In the genomic region with DNA sequence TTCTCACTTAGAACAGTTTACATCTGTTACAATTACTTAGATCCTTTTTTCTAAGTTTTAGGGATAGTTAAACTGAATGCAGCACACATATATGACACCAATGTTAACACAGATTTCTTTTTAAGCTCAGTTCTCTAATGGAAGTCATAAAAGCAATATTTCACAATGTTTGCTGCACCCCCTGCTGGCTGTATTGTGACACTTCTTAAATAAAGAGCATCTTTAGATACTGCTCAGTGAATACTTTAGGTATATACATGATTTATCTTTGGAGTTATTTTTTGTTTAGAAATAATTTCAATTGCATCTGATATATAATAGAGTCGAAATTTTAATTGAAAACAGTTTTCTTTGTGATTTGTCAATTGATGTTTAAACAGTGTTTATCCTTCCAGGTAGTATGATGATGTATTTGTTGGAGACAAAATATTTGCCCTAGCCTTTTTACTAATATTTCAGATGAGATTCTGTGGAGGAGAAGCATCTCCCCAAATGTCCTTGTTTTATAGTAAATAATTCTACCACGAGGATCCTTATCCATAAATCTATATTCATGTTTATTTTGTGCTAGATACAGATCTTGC, we compare ENCODE assay signal across 8 cellular contexts.
DNase-seq lines count a peak whose midpoint lies in the region; ATAC-seq, FAIRE-seq and TF ChIP-seq lines count a peak whose summit lies in the region.

No MANE protein-coding gene starts in this region.

- peaks cover 74% of the 10 kb centered on the region for H3K4me1 Mint-ChIP-seq in astrocyte (ENCODE audit: low read depth, unreplicated experiment)

- H3K36me3 ChIP-seq in RWPE2 (ENCODE audit: low read depth) (0 out of 2 replicates have a peak, but pooled peaks cover 2% of the 10 kb centered on the region), astrocyte (ENCODE audit: insufficient read depth, low read length) (no peaks in the 10 kb centered on the region), kidney (ENCODE audit: control insufficient read depth in 1 of 2, insufficient read depth in 2 of 2, low read length in 2 of 2) (peaks cover 0 to 2% of the 10 kb centered on the region in 2 donors)

- H3K4me3 ChIP-seq in RWPE2 (ENCODE audit: severe bottlenecking) (no peak overlapping the region), astrocyte (ENCODE audit: insufficient read depth, low read depth, low read length) (no peak overlapping the region), kidney (ENCODE audit: low read length in 2 of 2) (no peak overlapping the region)

- H3K36me3 Mint-ChIP-seq in astrocyte (ENCODE audit: low read depth, unreplicated experiment): peaks cover 5% of the 10 kb centered on the region

- H2AFZ ChIP-seq in astrocyte (ENCODE audit: low read depth, low read length): no peak overlapping the region

- H3K9me3 Mint-ChIP-seq in astrocyte (ENCODE audit: unreplicated experiment): no peaks in the 10 kb centered on the region

- H3K4me1 ChIP-seq in RWPE2 (ENCODE audit: insufficient read depth, poor library complexity, severe bottlenecking): peaks cover 40% of the 10 kb centered on the region
- H3K4me1 ChIP-seq in astrocyte (ENCODE audit: insufficient read depth, low read length): peaks cover 66% of the 10 kb centered on the region
- H3K4me1 ChIP-seq in kidney (ENCODE audit: control insufficient read depth in 1 of 2, insufficient read depth in 1 of 2, low read depth in 1 of 2, low read length in 2 of 2): peaks cover 8 to 10% of the 10 kb centered on the region in 2 donors

- intact Hi-C loops in kidney (cut with DNase I): loop anchor here (5.0 kb wide), 1 partner anchor 195 kb away; no protein-coding TSS in a partner anchor

- 0 out of 3 replicates have a peak, but pooled peaks have one; percentile 31 for ATAC-seq in RWPE2 (ENCODE audit: low read depth)

- DNase-seq in COLO829 (ENCODE audit: low spot score) (peak; percentile 36), GM19239 (ENCODE audit: insufficient read length, low spot score) (no peak), LHCN-M2 (ENCODE audit: low read depth) (peak; percentile 72), RWPE2 (ENCODE audit: low spot score) (no peak), astrocyte (ENCODE audit: low read depth) (peak; percentile 35), kidney (no peak), ureter (ENCODE audit: low spot score) (no peak)
- peak in 2 of 3 donors; percentile 8 to 21 for DNase-seq in stimulated activated CD4-positive, alpha-beta T cell treated with anti-CD3 and anti-CD28 coated beads, TNF-alpha, amount 100 ng/mL, for 48 hours (ENCODE audit: low read depth in 3 of 3)

- H4K20me1 ChIP-seq in astrocyte (ENCODE audit: insufficient read depth, low read length): no peaks in the 10 kb centered on the region

- H3K4me3 Mint-ChIP-seq in astrocyte (ENCODE audit: unreplicated experiment): no peak overlapping the region

- H3K27ac ChIP-seq in RWPE2 (ENCODE audit: poor library complexity, severe bottlenecking) (no peak overlapping the region), astrocyte (ENCODE audit: low read depth, low read length) (no peak overlapping the region), kidney (ENCODE audit: low read depth in 2 of 2, low read length in 2 of 2) (no peak overlapping the region)

- TF ChIP-seq CTCF in RWPE2 (IDR thresholded peaks at IDR 0.05; ENCODE audit: poor library complexity, severe bottlenecking) (peak; percentile 91), astrocyte (IDR thresholded peaks at IDR 0.05; ENCODE audit: insufficient read depth, low read depth, low read length) (peak; percentile 75), kidney (IDR thresholded peaks at IDR 0.05; ENCODE audit: borderline replicate concordance, extremely low read depth, insufficient read depth) (peak; percentile 62)

- H3K27me3 ChIP-seq in RWPE2 (ENCODE audit: insufficient read depth, poor library complexity, severe bottlenecking) (peaks cover 4% of the 10 kb centered on the region), astrocyte (ENCODE audit: insufficient read depth, low read length) (no peaks in the 10 kb centered on the region)

- no peaks in the 10 kb centered on the region for H3K27me3 Mint-ChIP-seq in astrocyte (ENCODE audit: low read depth, unreplicated experiment)

- no peak overlapping the region for H3K4me2 ChIP-seq in astrocyte (ENCODE audit: low read length)

- no peaks in the 10 kb centered on the region for H3K9me3 ChIP-seq in RWPE2 (ENCODE audit: severe bottlenecking)
- no peaks in the 10 kb centered on the region for H3K9me3 ChIP-seq in astrocyte (ENCODE audit: insufficient read depth, low read depth, low read length)
- no peaks in the 10 kb centered on the region for H3K9me3 ChIP-seq in kidney (ENCODE audit: control insufficient read depth in 1 of 2, low read length in 2 of 2)

- FAIRE-seq in GM19239 (lab: Jason Lieb, UNC): peak; percentile 86
- FAIRE-seq in astrocyte (lab: Jason Lieb, UNC): peak; percentile 55
- FAIRE-seq in kidney (lab: Jason Lieb, UNC): peak; percentile 96

- H3K9ac ChIP-seq in astrocyte (ENCODE audit: low read length) (no peak overlapping the region), kidney (ENCODE audit: low read length in 2 of 2) (no peak overlapping the region)

- no peaks in the 10 kb centered on the region for H3K79me2 ChIP-seq in astrocyte (ENCODE audit: insufficient read depth, low read length)

- H3K27ac Mint-ChIP-seq in astrocyte (ENCODE audit: unreplicated experiment): peak overlapping the region; percentile 43

Comparison
In these comparisons a context has a peak if more than half of its experiments do, and no peak if none do; other contexts are left out.
1. DNase-seq: peak in COLO829 (single experiment), LHCN-M2 (single experiment), astrocyte (single experiment) and stimulated activated CD4-positive, alpha-beta T cell treated with anti-CD3 and anti-CD28 coated beads, TNF-alpha, amount 100 ng/mL, for 48 hours (2 of 3); none in GM19239 (single experiment), RWPE2 (single experiment), kidney (single experiment) and ureter (single experiment).
2. Peak in every context shown above with its lines, with median percentiles within 50 percentile points of each other: CTCF ChIP-seq.